Comparison of ENCODE assay signal across 19 cellular contexts in genomic region chr1:158809862-158810261, GRCh38.
DNase-seq lines count a peak whose midpoint lies in the region; ATAC-seq lines count a peak whose summit lies in the region.
"Had no signal": no experiment of that assay in that cellular context is flagged by ENCODE, and none has a peak within 500 bp of the region (broad histone marks: within the 10 kb centered on the region; RNA-seq: fewer than 3 reads in every experiment).

No MANE protein-coding gene starts in this region.

- ATAC-seq in HG02642 (IDR thresholded peaks at IDR 0.05; ENCODE audit: poor library complexity, unreplicated experiment) = no peak
- ATAC-seq: GM23338 had no signal

- DNase-seq in Ammon's horn (ENCODE audit: low spot score) (peak; percentile 41), Kasumi-1 (lab: John Stamatoyannopoulos, UW) (peak; percentile 71 to 82), SKM-1 (lab: John Stamatoyannopoulos, UW; ENCODE audit: unreplicated experiment) (peak; percentile 88), medulla oblongata (ENCODE audit: extremely low spot score) (peak; percentile 78), NCI-H526 treated with DMSO at 0.1 percent for 48 hours (lab: John Stamatoyannopoulos, UW) (no peak), GM19238 (ENCODE audit: insufficient read length, low spot score) (no peak), germinal center (ENCODE audit: low spot score) (no peak)
- DNase-seq: activated CD4-positive, alpha-beta T cell treated with anti-CD3 and anti-CD28 coated beads for 4 hours; CD4-positive, alpha-beta memory T cell; dermis blood vessel endothelial cell; DMS79; foreskin fibroblast; kidney; NCI-H1436; NCI-H69; small intestine; stimulated activated CD4-positive, alpha-beta T cell treated with anti-CD3 and anti-CD28 coated beads, Interleukin-4, amount 100 ng/mL, for 4 hours had no signal

Comparison
In these comparisons a context has a peak if more than half of its experiments do, and no peak if none do; other contexts are left out.
1. DNase-seq: peak in Ammon's horn (single experiment), Kasumi-1 (2 of 2), SKM-1 (single experiment) and medulla oblongata (single experiment); none in NCI-H526 treated with DMSO at 0.1 percent for 48 hours (single experiment), GM19238 (single experiment) and germinal center (single experiment).